Comparison of ENCODE assay signal across 1 cellular context in genomic region chr5:179795049-179795862, GRCh38.
TF ChIP-seq lines count a peak whose summit lies in the region.

No MANE protein-coding gene starts in this region.

TF ChIP-seq in HepG2, 621 proteins besides CTCF, POLR2A, EP300 and RAD21 (continued from another document and continues in another):
- TF ChIP-seq, protein P1, sequence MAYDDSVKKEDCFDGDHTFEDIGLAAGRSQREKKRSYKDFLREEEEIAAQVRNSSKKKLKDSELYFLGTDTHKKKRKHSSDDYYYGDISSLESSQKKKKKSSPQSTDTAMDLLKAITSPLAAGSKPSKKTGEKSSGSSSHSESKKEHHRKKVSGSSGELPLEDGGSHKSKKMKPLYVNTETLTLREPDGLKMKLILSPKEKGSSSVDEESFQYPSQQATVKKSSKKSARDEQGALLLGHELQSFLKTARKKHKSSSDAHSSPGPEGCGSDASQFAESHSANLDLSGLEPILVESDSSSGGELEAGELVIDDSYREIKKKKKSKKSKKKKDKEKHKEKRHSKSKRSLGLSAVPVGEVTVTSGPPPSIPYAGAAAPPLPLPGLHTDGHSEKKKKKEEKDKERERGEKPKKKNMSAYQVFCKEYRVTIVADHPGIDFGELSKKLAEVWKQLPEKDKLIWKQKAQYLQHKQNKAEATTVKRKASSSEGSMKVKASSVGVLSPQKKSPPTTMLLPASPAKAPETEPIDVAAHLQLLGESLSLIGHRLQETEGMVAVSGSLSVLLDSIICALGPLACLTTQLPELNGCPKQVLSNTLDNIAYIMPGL (CRISPR knock-in tag; IDR thresholded peaks at IDR 0.05; ENCODE audit: borderline replicate concordance in 1 of 2, low read depth in 1 of 2) = no peak; a peak in 1 of 4 replicates
- TF ChIP-seq JDP2 (CRISPR knock-in tag; IDR thresholded peaks at IDR 0.05; ENCODE audit: borderline replicate concordance) = no peak
- TF ChIP-seq POLR2G (IDR thresholded peaks at IDR 0.05; ENCODE audit: low read depth, low read length) = peak; percentile 3; the same call in 1 of the 2 replicates
- no peak for TF ChIP-seq ZNF337 (CRISPR knock-in tag; IDR thresholded peaks at IDR 0.05; ENCODE audit: borderline replicate concordance, low read depth)
- TF ChIP-seq ZNF598 (CRISPR knock-in tag; IDR thresholded peaks at IDR 0.05; ENCODE audit: borderline replicate concordance) = 0 out of 2 replicates have a peak, but pooled peaks have one; percentile 57
- TF ChIP-seq FOXK2 (IDR thresholded peaks at IDR 0.05) = no peak
- no peak for TF ChIP-seq ZNF790 (CRISPR knock-in tag; IDR thresholded peaks at IDR 0.05; ENCODE audit: borderline replicate concordance)
- no peak for TF ChIP-seq YEATS2 (CRISPR knock-in tag; IDR thresholded peaks at IDR 0.05; ENCODE audit: borderline replicate concordance)
- TF ChIP-seq ZNF282 (IDR thresholded peaks at IDR 0.05; ENCODE audit: partially characterized antibody) = no peak
- TF ChIP-seq POLR2AphosphoS5 (IDR thresholded peaks at IDR 0.05; ENCODE audit: low read depth, low read length) = no peak
- no peak for TF ChIP-seq HOXD1 (CRISPR knock-in tag; IDR thresholded peaks at IDR 0.05)
- no peak for TF ChIP-seq ATRX (CRISPR knock-in tag; IDR thresholded peaks at IDR 0.05; ENCODE audit: borderline replicate concordance)
- TF ChIP-seq CSRNP1 (CRISPR knock-in tag; IDR thresholded peaks at IDR 0.05) = peak; percentile 12; the same call in 1 of the 2 replicates
- peak; percentile 12; the same call in 1 of the 2 replicates for TF ChIP-seq KDM5B (CRISPR knock-in tag; IDR thresholded peaks at IDR 0.05; ENCODE audit: borderline replicate concordance)
- no peak for TF ChIP-seq ZSCAN20 (CRISPR knock-in tag; IDR thresholded peaks at IDR 0.05; ENCODE audit: borderline replicate concordance)
- TF ChIP-seq, protein P2, sequence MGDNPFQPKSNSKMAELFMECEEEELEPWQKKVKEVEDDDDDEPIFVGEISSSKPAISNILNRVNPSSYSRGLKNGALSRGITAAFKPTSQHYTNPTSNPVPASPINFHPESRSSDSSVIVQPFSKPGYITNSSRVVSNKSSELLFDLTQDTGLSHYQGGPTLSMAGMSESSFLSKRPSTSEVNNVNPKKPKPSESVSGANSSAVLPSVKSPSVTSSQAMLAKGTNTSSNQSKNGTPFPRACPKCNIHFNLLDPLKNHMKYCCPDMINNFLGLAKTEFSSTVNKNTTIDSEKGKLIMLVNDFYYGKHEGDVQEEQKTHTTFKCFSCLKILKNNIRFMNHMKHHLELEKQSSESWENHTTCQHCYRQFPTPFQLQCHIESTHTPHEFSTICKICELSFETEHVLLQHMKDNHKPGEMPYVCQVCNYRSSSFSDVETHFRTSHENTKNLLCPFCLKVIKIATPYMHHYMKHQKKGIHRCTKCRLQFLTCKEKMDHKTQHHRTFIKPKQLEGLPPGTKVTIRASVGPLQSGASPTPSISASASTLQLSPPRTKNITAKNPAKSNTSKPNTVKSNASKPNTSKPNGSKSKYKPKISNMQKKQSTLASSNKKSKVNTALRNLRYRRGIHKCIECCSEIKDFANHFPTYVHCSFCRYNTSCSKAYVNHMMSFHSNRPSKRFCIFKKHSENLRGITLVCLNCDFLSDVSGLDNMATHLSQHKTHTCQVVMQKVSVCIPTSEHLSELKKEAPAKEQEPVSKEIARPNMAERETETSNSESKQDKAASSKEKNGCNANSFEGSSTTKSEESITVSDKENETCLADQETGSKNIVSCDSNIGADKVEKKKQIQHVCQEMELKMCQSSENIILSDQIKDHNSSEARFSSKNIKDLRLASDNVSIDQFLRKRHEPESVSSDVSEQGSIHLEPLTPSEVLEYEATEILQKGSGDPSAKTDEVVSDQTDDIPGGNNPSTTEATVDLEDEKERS (CRISPR knock-in tag; IDR thresholded peaks at IDR 0.05) = no peak
- TF ChIP-seq, protein P3, sequence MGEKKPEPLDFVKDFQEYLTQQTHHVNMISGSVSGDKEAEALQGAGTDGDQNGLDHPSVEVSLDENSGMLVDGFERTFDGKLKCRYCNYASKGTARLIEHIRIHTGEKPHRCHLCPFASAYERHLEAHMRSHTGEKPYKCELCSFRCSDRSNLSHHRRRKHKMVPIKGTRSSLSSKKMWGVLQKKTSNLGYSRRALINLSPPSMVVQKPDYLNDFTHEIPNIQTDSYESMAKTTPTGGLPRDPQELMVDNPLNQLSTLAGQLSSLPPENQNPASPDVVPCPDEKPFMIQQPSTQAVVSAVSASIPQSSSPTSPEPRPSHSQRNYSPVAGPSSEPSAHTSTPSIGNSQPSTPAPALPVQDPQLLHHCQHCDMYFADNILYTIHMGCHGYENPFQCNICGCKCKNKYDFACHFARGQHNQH (CRISPR knock-in tag; IDR thresholded peaks at IDR 0.05) = no peak
- no peak for TF ChIP-seq ZKSCAN8 (CRISPR knock-in tag; IDR thresholded peaks at IDR 0.05; ENCODE audit: borderline replicate concordance)
- no peak for TF ChIP-seq TGIF2 (CRISPR knock-in tag; IDR thresholded peaks at IDR 0.05)
- no peak for TF ChIP-seq NFE2L1 (CRISPR knock-in tag; IDR thresholded peaks at IDR 0.05; ENCODE audit: borderline replicate concordance)
- TF ChIP-seq ZBTB46 (CRISPR knock-in tag; IDR thresholded peaks at IDR 0.05; ENCODE audit: borderline replicate concordance) = no peak
- TF ChIP-seq ZNF878 (CRISPR knock-in tag; IDR thresholded peaks at IDR 0.05) = no peak
- TF ChIP-seq, protein P4, sequence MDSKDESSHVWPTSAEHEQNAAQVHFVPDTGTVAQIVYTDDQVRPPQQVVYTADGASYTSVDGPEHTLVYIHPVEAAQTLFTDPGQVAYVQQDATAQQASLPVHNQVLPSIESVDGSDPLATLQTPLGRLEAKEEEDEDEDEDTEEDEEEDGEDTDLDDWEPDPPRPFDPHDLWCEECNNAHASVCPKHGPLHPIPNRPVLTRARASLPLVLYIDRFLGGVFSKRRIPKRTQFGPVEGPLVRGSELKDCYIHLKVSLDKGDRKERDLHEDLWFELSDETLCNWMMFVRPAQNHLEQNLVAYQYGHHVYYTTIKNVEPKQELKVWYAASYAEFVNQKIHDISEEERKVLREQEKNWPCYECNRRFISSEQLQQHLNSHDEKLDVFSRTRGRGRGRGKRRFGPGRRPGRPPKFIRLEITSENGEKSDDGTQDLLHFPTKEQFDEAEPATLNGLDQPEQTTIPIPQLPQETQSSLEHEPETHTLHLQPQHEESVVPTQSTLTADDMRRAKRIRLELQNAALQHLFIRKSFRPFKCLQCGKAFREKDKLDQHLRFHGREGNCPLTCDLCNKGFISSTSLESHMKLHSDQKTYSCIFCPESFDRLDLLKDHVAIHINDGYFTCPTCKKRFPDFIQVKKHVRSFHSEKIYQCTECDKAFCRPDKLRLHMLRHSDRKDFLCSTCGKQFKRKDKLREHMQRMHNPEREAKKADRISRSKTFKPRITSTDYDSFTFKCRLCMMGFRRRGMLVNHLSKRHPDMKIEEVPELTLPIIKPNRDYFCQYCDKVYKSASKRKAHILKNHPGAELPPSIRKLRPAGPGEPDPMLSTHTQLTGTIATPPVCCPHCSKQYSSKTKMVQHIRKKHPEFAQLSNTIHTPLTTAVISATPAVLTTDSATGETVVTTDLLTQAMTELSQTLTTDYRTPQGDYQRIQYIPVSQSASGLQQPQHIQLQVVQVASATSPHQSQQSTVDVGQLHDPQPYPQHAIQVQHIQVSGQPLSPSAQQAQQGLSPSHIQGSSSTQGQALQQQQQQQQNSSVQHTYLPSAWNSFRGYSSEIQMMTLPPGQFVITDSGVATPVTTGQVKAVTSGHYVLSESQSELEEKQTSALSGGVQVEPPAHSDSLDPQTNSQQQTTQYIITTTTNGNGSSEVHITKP (CRISPR knock-in tag; IDR thresholded peaks at IDR 0.05; ENCODE audit: low read depth) = no peak
- no peak for TF ChIP-seq ZNF737 (CRISPR knock-in tag; IDR thresholded peaks at IDR 0.05; ENCODE audit: borderline replicate concordance)
- no peak for TF ChIP-seq NFKBIZ (CRISPR knock-in tag; IDR thresholded peaks at IDR 0.05)
- TF ChIP-seq, protein P5, sequence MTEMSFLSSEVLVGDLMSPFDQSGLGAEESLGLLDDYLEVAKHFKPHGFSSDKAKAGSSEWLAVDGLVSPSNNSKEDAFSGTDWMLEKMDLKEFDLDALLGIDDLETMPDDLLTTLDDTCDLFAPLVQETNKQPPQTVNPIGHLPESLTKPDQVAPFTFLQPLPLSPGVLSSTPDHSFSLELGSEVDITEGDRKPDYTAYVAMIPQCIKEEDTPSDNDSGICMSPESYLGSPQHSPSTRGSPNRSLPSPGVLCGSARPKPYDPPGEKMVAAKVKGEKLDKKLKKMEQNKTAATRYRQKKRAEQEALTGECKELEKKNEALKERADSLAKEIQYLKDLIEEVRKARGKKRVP (CRISPR knock-in tag; IDR thresholded peaks at IDR 0.05) = no peak
- TF ChIP-seq, protein P6, sequence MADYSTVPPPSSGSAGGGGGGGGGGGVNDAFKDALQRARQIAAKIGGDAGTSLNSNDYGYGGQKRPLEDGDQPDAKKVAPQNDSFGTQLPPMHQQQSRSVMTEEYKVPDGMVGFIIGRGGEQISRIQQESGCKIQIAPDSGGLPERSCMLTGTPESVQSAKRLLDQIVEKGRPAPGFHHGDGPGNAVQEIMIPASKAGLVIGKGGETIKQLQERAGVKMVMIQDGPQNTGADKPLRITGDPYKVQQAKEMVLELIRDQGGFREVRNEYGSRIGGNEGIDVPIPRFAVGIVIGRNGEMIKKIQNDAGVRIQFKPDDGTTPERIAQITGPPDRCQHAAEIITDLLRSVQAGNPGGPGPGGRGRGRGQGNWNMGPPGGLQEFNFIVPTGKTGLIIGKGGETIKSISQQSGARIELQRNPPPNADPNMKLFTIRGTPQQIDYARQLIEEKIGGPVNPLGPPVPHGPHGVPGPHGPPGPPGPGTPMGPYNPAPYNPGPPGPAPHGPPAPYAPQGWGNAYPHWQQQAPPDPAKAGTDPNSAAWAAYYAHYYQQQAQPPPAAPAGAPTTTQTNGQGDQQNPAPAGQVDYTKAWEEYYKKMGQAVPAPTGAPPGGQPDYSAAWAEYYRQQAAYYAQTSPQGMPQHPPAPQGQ (CRISPR knock-in tag; IDR thresholded peaks at IDR 0.05; ENCODE audit: borderline replicate concordance) = no peak
- TF ChIP-seq SSRP1 (CRISPR knock-in tag; IDR thresholded peaks at IDR 0.05) = peak; percentile 10; the same call in 1 of the 2 replicates
- TF ChIP-seq ATF7 (IDR thresholded peaks at IDR 0.05) = no peak
- no peak for TF ChIP-seq ATF7 (CRISPR knock-in tag; IDR thresholded peaks at IDR 0.05)
- no peak for TF ChIP-seq ZNF616 (CRISPR knock-in tag; IDR thresholded peaks at IDR 0.05; ENCODE audit: low read depth)
- TF ChIP-seq PITX1 (CRISPR knock-in tag; IDR thresholded peaks at IDR 0.05) = no peak
- no peak for TF ChIP-seq MYNN (CRISPR knock-in tag; IDR thresholded peaks at IDR 0.05; ENCODE audit: low read depth)
- TF ChIP-seq ZNF296 (CRISPR knock-in tag; conservative IDR thresholded peaks at IDR 0.05) = no peak
- TF ChIP-seq SRSF4 (IDR thresholded peaks at IDR 0.05; ENCODE audit: low read depth, low read length, poor library complexity, severe bottlenecking) = no peak
- TF ChIP-seq ZNF556 (CRISPR knock-in tag; IDR thresholded peaks at IDR 0.05; ENCODE audit: borderline replicate concordance) = no peak
- no peak for TF ChIP-seq ZBTB34 (CRISPR knock-in tag; IDR thresholded peaks at IDR 0.05)
- TF ChIP-seq CHD2 (IDR thresholded peaks at IDR 0.05; ENCODE audit: low read depth, low read length) = no peak
- TF ChIP-seq PHF8 (CRISPR knock-in tag; IDR thresholded peaks at IDR 0.05) = no peak
- TF ChIP-seq ZNF382 (CRISPR knock-in tag; IDR thresholded peaks at IDR 0.05; ENCODE audit: borderline replicate concordance) = no peak
- no peak for TF ChIP-seq ZNF572 (CRISPR knock-in tag; IDR thresholded peaks at IDR 0.05)
- TF ChIP-seq ZBTB1 (CRISPR knock-in tag; IDR thresholded peaks at IDR 0.05; ENCODE audit: borderline replicate concordance) = no peak
- TF ChIP-seq ZFP36 (IDR thresholded peaks at IDR 0.05; ENCODE audit: borderline replicate concordance, low read depth, low read length, partially characterized antibody) = no peak
- no peak for TF ChIP-seq ETV6 (CRISPR knock-in tag; conservative IDR thresholded peaks at IDR 0.05)
